Comparison of ENCODE assay signal across 8 cellular contexts in the genomic region with DNA sequence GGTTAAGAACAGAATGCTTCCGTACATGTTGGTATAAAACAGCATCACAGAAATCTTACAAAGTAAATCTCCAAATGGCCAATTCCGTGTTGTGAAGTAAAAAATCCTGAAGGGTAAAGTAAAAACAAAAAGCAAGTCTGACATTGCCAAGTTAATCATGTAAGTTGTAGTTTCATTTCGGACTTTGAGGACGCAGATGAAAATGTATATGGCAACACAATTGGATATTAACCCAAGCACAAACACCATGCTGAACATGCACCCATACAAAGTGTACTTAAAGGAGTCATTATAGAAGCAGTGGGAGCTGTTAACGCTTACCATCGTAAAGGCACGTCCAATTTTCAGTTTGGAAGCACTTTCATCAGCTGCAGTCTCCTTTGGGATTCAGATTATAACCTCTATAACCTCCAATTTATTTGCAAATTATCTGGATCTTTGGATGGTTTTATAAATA. TPM values are rescaled to one million over a fixed set of nuclear protein-coding genes. Genes with fewer than 3 reads are reported as not detected.
DNase-seq lines count a peak whose midpoint lies in the region; ATAC-seq and TF ChIP-seq lines count a peak whose summit lies in the region.

No MANE protein-coding gene starts in this region.

- DNase-seq in ELF-1 (ENCODE audit: low read depth, low spot score), result peak; percentile 8
- DNase-seq in WTC11 (ENCODE audit: low spot score), result no peak
- DNase-seq in trophoblast cell, result no peak
- no peak for DNase-seq in KG1 (lab: John Stamatoyannopoulos, UW)
- no peak for DNase-seq in globus pallidus (ENCODE audit: low spot score)

- H3K4me1 ChIP-seq in gastroesophageal sphincter (no peaks in the 10 kb centered on the region), trophoblast cell (ENCODE audit: control insufficient read depth in 1 of 2, insufficient read depth in 2 of 2, low read length in 2 of 2) (no peaks in the 10 kb centered on the region)

- TF ChIP-seq CTCF in WTC11 (IDR thresholded peaks at IDR 0.05) (no peak), gastroesophageal sphincter (IDR thresholded peaks at IDR 0.05) (no peak)

- no peak overlapping the region for H2AK5ac ChIP-seq in trophoblast cell (ENCODE audit: low read length)

- H3K9ac ChIP-seq in trophoblast cell (ENCODE audit: low read length), result no peak overlapping the region

- POLR2A ChIA-PET in WTC11 (lab: Charles Lee), result interaction anchor here (0.6 kb wide), 1 partner anchor 393 kb away, joined by 3 read pairs; no protein-coding TSS in a partner anchor

- no peak for TF ChIP-seq POLR2A in gastroesophageal sphincter (IDR thresholded peaks at IDR 0.05)

- peaks cover 24% of the 10 kb centered on the region for H3K4me1 Mint-ChIP-seq in WTC11

- H3K14ac ChIP-seq in trophoblast cell (ENCODE audit: low read length), result no peak overlapping the region

- CTCF ChIA-PET in WTC11 (lab: Charles Lee), result no interaction called here

- H3K9me3 ChIP-seq in gastroesophageal sphincter (no peaks in the 10 kb centered on the region), trophoblast cell (ENCODE audit: insufficient read depth, low read depth, low read length) (peaks cover 4% of the 10 kb centered on the region)

- peak overlapping the region; percentile 47 to 50 for H3K4me3 ChIP-seq in gastroesophageal sphincter
- peak overlapping the region; percentile 20 for H3K4me3 ChIP-seq in trophoblast cell (ENCODE audit: low read depth, low read length)

- no peaks in the 10 kb centered on the region for H3K79me1 ChIP-seq in trophoblast cell (ENCODE audit: low read length)

- H3K36me3 ChIP-seq in gastroesophageal sphincter (peaks cover 0 to 12% of the 10 kb centered on the region in 2 donors), trophoblast cell (ENCODE audit: control insufficient read depth in 1 of 2, insufficient read depth in 2 of 2, low read length in 2 of 2) (peaks cover 0 to 7% of the 10 kb centered on the region in 2 experiments)

- no peak for TF ChIP-seq EP300 in gastroesophageal sphincter (IDR thresholded peaks at IDR 0.05)

- peak overlapping the region; percentile 93 for H3K27ac Mint-ChIP-seq in WTC11

- peak overlapping the region; percentile 62 for H3K4me2 ChIP-seq in trophoblast cell (ENCODE audit: low read length)

- peaks cover 7% of the 10 kb centered on the region for H3K9me3 Mint-ChIP-seq in WTC11

- H3K18ac ChIP-seq in trophoblast cell (ENCODE audit: low read length), result no peak overlapping the region

- no peaks in the 10 kb centered on the region for H3K27me3 Mint-ChIP-seq in WTC11 (ENCODE audit: low read depth)

- H3K27me3 ChIP-seq in gastroesophageal sphincter (no peaks in the 10 kb centered on the region), trophoblast cell (ENCODE audit: insufficient read depth, low read length) (no peaks in the 10 kb centered on the region)

- H3K36me3 Mint-ChIP-seq in WTC11, result peaks cover 13% of the 10 kb centered on the region

- H2BK5ac ChIP-seq in trophoblast cell (ENCODE audit: low read depth, low read length, poor library complexity), result no peak overlapping the region

- no peak overlapping the region for H4K12ac ChIP-seq in trophoblast cell (ENCODE audit: low read depth, low read length)

- H3K79me2 ChIP-seq in trophoblast cell (ENCODE audit: control insufficient read depth, insufficient read depth, low read length, poor library complexity), result no peaks in the 10 kb centered on the region

- no peak overlapping the region for H2BK120ac ChIP-seq in trophoblast cell (ENCODE audit: insufficient read depth, low read length, poor library complexity)

- no peak overlapping the region for H4K8ac ChIP-seq in trophoblast cell (ENCODE audit: low read depth, low read length)

- no peak overlapping the region for H4K91ac ChIP-seq in trophoblast cell (ENCODE audit: low read depth, low read length)

- H3K23ac ChIP-seq in trophoblast cell (ENCODE audit: low read length), result no peak overlapping the region

- H2AFZ ChIP-seq in trophoblast cell (ENCODE audit: insufficient read depth, low read length, poor library complexity), result no peak overlapping the region

- 28 to 49% methylated on average over 6 to 7 of the region's 7 CpGs for WGBS in gastroesophageal sphincter (ENCODE audit: low coverage in 1 of 2), 2 donors
- no CpG with 5 or more reads among the region's 7 CpGs for WGBS in trophoblast cell (ENCODE audit: extremely low coverage, insufficient coverage, insufficient read length)

- H3K27ac ChIP-seq in gastroesophageal sphincter, result peak overlapping the region in 3 of 4 donors; percentile 64 to 74 (median 71)
- H3K27ac ChIP-seq in trophoblast cell (ENCODE audit: low read depth, low read length), result no peak overlapping the region

- ATAC-seq in WTC11 (no peak), gastroesophageal sphincter (no peak), HG02588 (IDR thresholded peaks at IDR 0.05; ENCODE audit: unreplicated experiment) (no peak), HG02678 (IDR thresholded peaks at IDR 0.05; ENCODE audit: unreplicated experiment) (no peak)

- no peak overlapping the region for H2BK12ac ChIP-seq in trophoblast cell (ENCODE audit: low read length)

- peak overlapping the region; percentile 87 for H3K4me3 Mint-ChIP-seq in WTC11

- no peak overlapping the region for H3K4ac ChIP-seq in trophoblast cell (ENCODE audit: low read depth, low read length)

TF ChIP-seq in WTC11, 78 proteins besides CTCF, POLR2A, EP300 and RAD21 (continues in another document):
- TF ChIP-seq GABPB1 (CRISPR knock-in tag; IDR thresholded peaks at IDR 0.05) (no peak), SMAD3 (CRISPR knock-in tag; IDR thresholded peaks at IDR 0.05; ENCODE audit: borderline replicate concordance) (no peak), NFYB (CRISPR knock-in tag; conservative IDR thresholded peaks at IDR 0.05; ENCODE audit: low read depth) (no peak), ATF1 (CRISPR knock-in tag; IDR thresholded peaks at IDR 0.05) (no peak), SP1 (CRISPR knock-in tag; conservative IDR thresholded peaks at IDR 0.05) (no peak), GRHL2 (CRISPR knock-in tag; IDR thresholded peaks at IDR 0.05; ENCODE audit: insufficient replicate concordance, severe bottlenecking) (no peak)
- TF ChIP-seq, protein P1, sequence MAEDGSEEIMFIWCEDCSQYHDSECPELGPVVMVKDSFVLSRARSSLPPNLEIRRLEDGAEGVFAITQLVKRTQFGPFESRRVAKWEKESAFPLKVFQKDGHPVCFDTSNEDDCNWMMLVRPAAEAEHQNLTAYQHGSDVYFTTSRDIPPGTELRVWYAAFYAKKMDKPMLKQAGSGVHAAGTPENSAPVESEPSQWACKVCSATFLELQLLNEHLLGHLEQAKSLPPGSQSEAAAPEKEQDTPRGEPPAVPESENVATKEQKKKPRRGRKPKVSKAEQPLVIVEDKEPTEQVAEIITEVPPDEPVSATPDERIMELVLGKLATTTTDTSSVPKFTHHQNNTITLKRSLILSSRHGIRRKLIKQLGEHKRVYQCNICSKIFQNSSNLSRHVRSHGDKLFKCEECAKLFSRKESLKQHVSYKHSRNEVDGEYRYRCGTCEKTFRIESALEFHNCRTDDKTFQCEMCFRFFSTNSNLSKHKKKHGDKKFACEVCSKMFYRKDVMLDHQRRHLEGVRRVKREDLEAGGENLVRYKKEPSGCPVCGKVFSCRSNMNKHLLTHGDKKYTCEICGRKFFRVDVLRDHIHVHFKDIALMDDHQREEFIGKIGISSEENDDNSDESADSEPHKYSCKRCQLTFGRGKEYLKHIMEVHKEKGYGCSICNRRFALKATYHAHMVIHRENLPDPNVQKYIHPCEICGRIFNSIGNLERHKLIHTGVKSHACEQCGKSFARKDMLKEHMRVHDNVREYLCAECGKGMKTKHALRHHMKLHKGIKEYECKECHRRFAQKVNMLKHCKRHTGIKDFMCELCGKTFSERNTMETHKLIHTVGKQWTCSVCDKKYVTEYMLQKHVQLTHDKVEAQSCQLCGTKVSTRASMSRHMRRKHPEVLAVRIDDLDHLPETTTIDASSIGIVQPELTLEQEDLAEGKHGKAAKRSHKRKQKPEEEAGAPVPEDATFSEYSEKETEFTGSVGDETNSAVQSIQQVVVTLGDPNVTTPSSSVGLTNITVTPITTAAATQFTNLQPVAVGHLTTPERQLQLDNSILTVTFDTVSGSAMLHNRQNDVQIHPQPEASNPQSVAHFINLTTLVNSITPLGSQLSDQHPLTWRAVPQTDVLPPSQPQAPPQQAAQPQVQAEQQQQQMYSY (CRISPR knock-in tag; IDR thresholded peaks at IDR 0.05), result no peak
- TF ChIP-seq, protein P2, sequence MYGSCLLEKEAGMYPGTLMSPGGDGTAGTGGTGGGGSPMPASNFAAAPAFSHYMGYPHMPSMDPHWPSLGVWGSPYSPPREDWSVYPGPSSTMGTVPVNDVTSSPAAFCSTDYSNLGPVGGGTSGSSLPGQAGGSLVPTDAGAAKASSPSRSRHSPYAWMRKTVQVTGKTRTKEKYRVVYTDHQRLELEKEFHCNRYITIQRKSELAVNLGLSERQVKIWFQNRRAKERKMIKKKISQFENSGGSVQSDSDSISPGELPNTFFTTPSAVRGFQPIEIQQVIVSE (CRISPR knock-in tag; IDR thresholded peaks at IDR 0.05; ENCODE audit: borderline replicate concordance), result no peak
- TF ChIP-seq, protein P3, sequence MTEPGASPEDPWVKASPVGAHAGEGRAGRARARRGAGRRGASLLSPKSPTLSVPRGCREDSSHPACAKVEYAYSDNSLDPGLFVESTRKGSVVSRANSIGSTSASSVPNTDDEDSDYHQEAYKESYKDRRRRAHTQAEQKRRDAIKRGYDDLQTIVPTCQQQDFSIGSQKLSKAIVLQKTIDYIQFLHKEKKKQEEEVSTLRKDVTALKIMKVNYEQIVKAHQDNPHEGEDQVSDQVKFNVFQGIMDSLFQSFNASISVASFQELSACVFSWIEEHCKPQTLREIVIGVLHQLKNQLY (CRISPR knock-in tag; IDR thresholded peaks at IDR 0.05), result no peak

RNA-seq across cellular contexts. Expression of a gene that starts 0.8 kb away (rescaled TPM):
- 3.3 to 4.2 TPM (median 3.9 TPM) in 3 replicates for total RNA-seq in WTC11 (2021)
- 10 to 100 TPM in 2 of 4 donors, 1 to 10 TPM in 2; 6.5 to 25.4 (median 15.7) TPM for total RNA-seq in gastroesophageal sphincter
- polyA plus RNA-seq in trophoblast cell (2013), result 6.2 and 6.5 TPM in 2 replicates
